1 cellular context compared by ENCODE assay signal in genomic region chr4:121112530-121112929, GRCh38.
TF ChIP-seq lines count a peak whose summit lies in the region.

No MANE protein-coding gene starts in this region.

TF ChIP-seq in liver, 16 proteins besides CTCF, POLR2A, EP300 and RAD21:
- TF ChIP-seq, protein P1, sequence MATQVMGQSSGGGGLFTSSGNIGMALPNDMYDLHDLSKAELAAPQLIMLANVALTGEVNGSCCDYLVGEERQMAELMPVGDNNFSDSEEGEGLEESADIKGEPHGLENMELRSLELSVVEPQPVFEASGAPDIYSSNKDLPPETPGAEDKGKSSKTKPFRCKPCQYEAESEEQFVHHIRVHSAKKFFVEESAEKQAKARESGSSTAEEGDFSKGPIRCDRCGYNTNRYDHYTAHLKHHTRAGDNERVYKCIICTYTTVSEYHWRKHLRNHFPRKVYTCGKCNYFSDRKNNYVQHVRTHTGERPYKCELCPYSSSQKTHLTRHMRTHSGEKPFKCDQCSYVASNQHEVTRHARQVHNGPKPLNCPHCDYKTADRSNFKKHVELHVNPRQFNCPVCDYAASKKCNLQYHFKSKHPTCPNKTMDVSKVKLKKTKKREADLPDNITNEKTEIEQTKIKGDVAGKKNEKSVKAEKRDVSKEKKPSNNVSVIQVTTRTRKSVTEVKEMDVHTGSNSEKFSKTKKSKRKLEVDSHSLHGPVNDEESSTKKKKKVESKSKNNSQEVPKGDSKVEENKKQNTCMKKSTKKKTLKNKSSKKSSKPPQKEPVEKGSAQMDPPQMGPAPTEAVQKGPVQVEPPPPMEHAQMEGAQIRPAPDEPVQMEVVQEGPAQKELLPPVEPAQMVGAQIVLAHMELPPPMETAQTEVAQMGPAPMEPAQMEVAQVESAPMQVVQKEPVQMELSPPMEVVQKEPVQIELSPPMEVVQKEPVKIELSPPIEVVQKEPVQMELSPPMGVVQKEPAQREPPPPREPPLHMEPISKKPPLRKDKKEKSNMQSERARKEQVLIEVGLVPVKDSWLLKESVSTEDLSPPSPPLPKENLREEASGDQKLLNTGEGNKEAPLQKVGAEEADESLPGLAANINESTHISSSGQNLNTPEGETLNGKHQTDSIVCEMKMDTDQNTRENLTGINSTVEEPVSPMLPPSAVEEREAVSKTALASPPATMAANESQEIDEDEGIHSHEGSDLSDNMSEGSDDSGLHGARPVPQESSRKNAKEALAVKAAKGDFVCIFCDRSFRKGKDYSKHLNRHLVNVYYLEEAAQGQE (IDR thresholded peaks at IDR 0.05) = no peak
- TF ChIP-seq EGR1 (IDR thresholded peaks at IDR 0.05; ENCODE audit: low read depth in 2 of 2) (no peak), TAF1 (conservative IDR thresholded peaks at IDR 0.05) (no peak), NR2F2 (IDR thresholded peaks at IDR 0.05) (no peak), JUND (IDR thresholded peaks at IDR 0.05) (no peak), HNF4G (IDR thresholded peaks at IDR 0.05) (no peak), SP1 (IDR thresholded peaks at IDR 0.05) (no peak), RXRA (IDR thresholded peaks at IDR 0.05) (no peak), HNF4A (conservative IDR thresholded peaks at IDR 0.05) (no peak), FOXA2 (IDR thresholded peaks at IDR 0.05) (no peak), FOXA1 (IDR thresholded peaks at IDR 0.05) (no peak), GABPA (IDR thresholded peaks at IDR 0.05 in 1 of 2, conservative IDR thresholded peaks at IDR 0.05 in 1 of 2) (no peak), ATF3 (IDR thresholded peaks at IDR 0.05) (no peak), YY1 (IDR thresholded peaks at IDR 0.05) (no peak)
- TF ChIP-seq, protein P2, sequence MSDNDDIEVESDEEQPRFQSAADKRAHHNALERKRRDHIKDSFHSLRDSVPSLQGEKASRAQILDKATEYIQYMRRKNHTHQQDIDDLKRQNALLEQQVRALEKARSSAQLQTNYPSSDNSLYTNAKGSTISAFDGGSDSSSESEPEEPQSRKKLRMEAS (IDR thresholded peaks at IDR 0.05) = no peak
- TF ChIP-seq, protein P3, sequence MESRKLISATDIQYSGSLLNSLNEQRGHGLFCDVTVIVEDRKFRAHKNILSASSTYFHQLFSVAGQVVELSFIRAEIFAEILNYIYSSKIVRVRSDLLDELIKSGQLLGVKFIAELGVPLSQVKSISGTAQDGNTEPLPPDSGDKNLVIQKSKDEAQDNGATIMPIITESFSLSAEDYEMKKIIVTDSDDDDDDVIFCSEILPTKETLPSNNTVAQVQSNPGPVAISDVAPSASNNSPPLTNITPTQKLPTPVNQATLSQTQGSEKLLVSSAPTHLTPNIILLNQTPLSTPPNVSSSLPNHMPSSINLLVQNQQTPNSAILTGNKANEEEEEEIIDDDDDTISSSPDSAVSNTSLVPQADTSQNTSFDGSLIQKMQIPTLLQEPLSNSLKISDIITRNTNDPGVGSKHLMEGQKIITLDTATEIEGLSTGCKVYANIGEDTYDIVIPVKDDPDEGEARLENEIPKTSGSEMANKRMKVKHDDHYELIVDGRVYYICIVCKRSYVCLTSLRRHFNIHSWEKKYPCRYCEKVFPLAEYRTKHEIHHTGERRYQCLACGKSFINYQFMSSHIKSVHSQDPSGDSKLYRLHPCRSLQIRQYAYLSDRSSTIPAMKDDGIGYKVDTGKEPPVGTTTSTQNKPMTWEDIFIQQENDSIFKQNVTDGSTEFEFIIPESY (IDR thresholded peaks at IDR 0.05) = no peak
